In the genomic region with DNA sequence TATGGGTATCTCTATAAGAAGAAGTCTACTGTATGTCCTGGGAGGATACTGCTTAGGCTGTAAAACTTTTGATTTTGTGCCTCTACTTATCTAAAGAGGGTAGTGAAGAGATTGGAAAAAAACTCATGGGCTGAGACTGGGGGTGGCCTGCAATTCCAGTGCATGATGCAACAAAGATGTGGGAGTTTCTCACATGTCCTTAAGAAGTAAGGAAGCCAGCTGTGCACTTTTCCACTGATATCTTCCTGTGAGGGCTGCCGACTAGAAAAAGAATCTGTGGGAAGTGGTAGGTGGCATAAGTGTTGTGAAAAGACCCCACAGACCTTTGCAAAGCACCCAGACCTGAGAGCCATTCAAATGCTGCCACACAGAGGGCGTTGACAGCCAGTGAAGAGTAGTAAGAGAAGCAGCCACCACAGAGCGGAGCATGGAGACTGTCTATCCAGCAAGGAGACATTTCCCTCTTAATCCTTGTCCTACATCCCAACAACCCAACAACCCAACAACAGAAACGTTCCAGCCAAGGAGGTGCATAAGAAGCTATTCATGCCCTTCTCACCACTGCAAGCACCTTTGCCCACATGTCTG, we compare ENCODE assay signal across 17 cellular contexts.
A peak's percentile ranks its signal among the peaks of the same experiment; 100 is the strongest.
DNase-seq lines count a peak whose midpoint lies in the region; ATAC-seq, FAIRE-seq and TF ChIP-seq lines count a peak whose summit lies in the region.
"Had no signal": no experiment of that assay in that cellular context is flagged by ENCODE, and none has a peak within 500 bp of the region (broad histone marks: within the 10 kb centered on the region; RNA-seq: fewer than 3 reads in every experiment).

No MANE protein-coding gene starts in this region.

- in situ Hi-C loops in IMR-90 (cut with MboI; ENCODE audit: low sequenced_read_pairs): no loop called here

- no peak overlapping the region for H4K8ac ChIP-seq in IMR-90 (ENCODE audit: low read depth in 2 of 2, low read length in 2 of 2)
- no peak overlapping the region; the same call in 1 of the 2 replicates for H4K8ac ChIP-seq in H1 (ENCODE audit: extremely low read depth, insufficient read depth, low read length)

- H4K5ac ChIP-seq in IMR-90 (ENCODE audit: low read depth, low read length) (no peak overlapping the region), H1 (ENCODE audit: insufficient read length, low read depth, low read length) (no peak overlapping the region)

- dilution Hi-C loops in IMR-90 (cut with HindIII; ENCODE audit: low sequenced_read_pairs, unreplicated experiment): no loop called here

- DNase-seq in HCT116 (ENCODE audit: low read depth, low spot score): no peak
- no peak for DNase-seq in IMR-90
- no peak for DNase-seq in H1 (ENCODE audit: low read depth in 1 of 2, low spot score in 2 of 2)
- no peak for DNase-seq in GM12892 (ENCODE audit: insufficient read length)
- no peak for DNase-seq in small intestine
- DNase-seq in NAMALWA (ENCODE audit: low spot score): no peak
- DNase-seq: CD8-positive, alpha-beta T cell; COR-L47; DMS153; DMS79 treated with DMSO at 0.1 percent for 48 hours; EL; H7 had no signal

- TF ChIP-seq RAD21 in HCT116 (IDR thresholded peaks at IDR 0.05; ENCODE audit: low read depth) (peak; percentile 25; the same call in 1 of the 2 replicates), IMR-90 (IDR thresholded peaks at IDR 0.05; ENCODE audit: low read length) (no peak), H1 (IDR thresholded peaks at IDR 0.05 in 1 of 2, conservative IDR thresholded peaks at IDR 0.05 in 1 of 2; ENCODE audit: low read depth in 2 of 2, low read length in 2 of 2) (peak; percentile 20 to 42; a peak in 2 of 4 replicates)

- H2BK15ac ChIP-seq in IMR-90 (ENCODE audit: low read depth, low read length) (no peak overlapping the region), H1 (ENCODE audit: low read length) (no peak overlapping the region)

- H3K79me1 ChIP-seq in IMR-90 (ENCODE audit: low read depth in 1 of 2, low read length in 2 of 2): no peaks in the 10 kb centered on the region
- no peaks in the 10 kb centered on the region for H3K79me1 ChIP-seq in H1 (ENCODE audit: low read depth, low read length)

- no peak overlapping the region for H3K4me3 ChIP-seq in HCT116 (replicated peaks in 1 of 2; ENCODE audit: low read depth in 1 of 2, low read length in 2 of 2)
- no peak overlapping the region for H3K4me3 ChIP-seq in IMR-90 (ENCODE audit: insufficient read depth, low read depth, low read length)
- no peak overlapping the region for H3K4me3 ChIP-seq in H1 (ENCODE audit: extremely low read depth in 1 of 4, insufficient read depth in 2 of 4, low read depth in 3 of 4, low read length in 4 of 4)
- H3K4me3 ChIP-seq in small intestine (ENCODE audit: low read depth in 1 of 2, low read length in 2 of 2): no peak overlapping the region
- H3K4me3 ChIP-seq: K562 had no signal

- ATAC-seq in HCT116: no peak
- ATAC-seq in IMR-90 (ENCODE audit: low read depth): no peak
- ATAC-seq: CD8-positive, alpha-beta T cell; K562 had no signal

- H2AK9ac ChIP-seq in IMR-90 (replicated peaks; ENCODE audit: low read depth, low read length, poor library complexity): no peak overlapping the region

- H3K4ac ChIP-seq in IMR-90 (ENCODE audit: low read depth, low read length) (no peak overlapping the region), H1 (replicated peaks; ENCODE audit: insufficient read length, low read depth, low read length) (no peak overlapping the region)

- H3K56ac ChIP-seq in IMR-90 (ENCODE audit: extremely low read depth, insufficient read depth, low read length) (no peak overlapping the region), H1 (replicated peaks; ENCODE audit: insufficient read length, low read depth, low read length) (no peak overlapping the region)

- H2BK5ac ChIP-seq in IMR-90 (ENCODE audit: low read depth, low read length, poor library complexity, severe bottlenecking) (no peak overlapping the region), H1 (ENCODE audit: low read depth, low read length) (peak overlapping the region; percentile 19; the same call in 1 of the 2 replicates)

- no peaks in the 10 kb centered on the region for H3K9me3 ChIP-seq in HCT116 (ENCODE audit: control insufficient read depth in 1 of 2, insufficient read depth in 1 of 2, low read depth in 1 of 2, low read length in 2 of 2)
- no peaks in the 10 kb centered on the region for H3K9me3 ChIP-seq in IMR-90 (ENCODE audit: control insufficient read depth, insufficient read depth, low read length)
- peaks cover 0 to 3% of the 10 kb centered on the region in 2 experiments; a peak in 1 of 4 replicates for H3K9me3 ChIP-seq in H1 (ENCODE audit: insufficient read depth in 2 of 2, low read depth in 1 of 2, low read length in 1 of 2)
- no peaks in the 10 kb centered on the region for H3K9me3 ChIP-seq in small intestine (ENCODE audit: control insufficient read depth, low read depth)

- intact Hi-C loops in HCT116 (cut with micrococcal nuclease) (no loop called here), IMR-90 (cut with micrococcal nuclease) (no loop called here)

- H3K36me3 ChIP-seq in HCT116 (ENCODE audit: control insufficient read depth in 1 of 2, insufficient read depth in 2 of 2, low read length in 2 of 2) (no peaks in the 10 kb centered on the region), IMR-90 (ENCODE audit: control insufficient read depth, insufficient read depth, low read length) (no peaks in the 10 kb centered on the region), H1 (ENCODE audit: control insufficient read depth in 2 of 4, insufficient read depth in 4 of 4, low read length in 3 of 4) (no peaks in the 10 kb centered on the region), small intestine (ENCODE audit: control insufficient read depth in 2 of 2, insufficient read depth in 2 of 2, low read length in 2 of 2) (no peaks in the 10 kb centered on the region)

- peak overlapping the region; percentile 41; the same call in 1 of the 2 replicates for H2BK12ac ChIP-seq in H1 (ENCODE audit: low read depth, low read length)

- H3K9ac ChIP-seq in HCT116 (ENCODE audit: low read length) (no peak overlapping the region), IMR-90 (ENCODE audit: low read depth, low read length) (no peak overlapping the region), H1 (replicated peaks in 1 of 4; ENCODE audit: extremely low read depth in 1 of 4, low read depth in 3 of 4, low read length in 3 of 4) (no peak overlapping the region)

- H2AFZ ChIP-seq in HCT116 (ENCODE audit: low read depth, low read length, poor library complexity, severe bottlenecking) (no peak overlapping the region), IMR-90 (replicated peaks; ENCODE audit: low read length, poor library complexity) (peak overlapping the region; percentile 10), H1 (ENCODE audit: low read length) (peak overlapping the region; percentile 98)

- no peak overlapping the region for H3K23ac ChIP-seq in IMR-90 (ENCODE audit: low read depth, low read length)
- H3K23ac ChIP-seq in H1 (ENCODE audit: insufficient read length): no peak overlapping the region

- H3K18ac ChIP-seq in IMR-90 (ENCODE audit: low read depth, low read length) (no peak overlapping the region), H1 (ENCODE audit: extremely low read depth, low read length) (no peak overlapping the region)

- H4K91ac ChIP-seq in IMR-90 (ENCODE audit: insufficient read depth, low read depth, low read length) (no peak overlapping the region), H1 (replicated peaks; ENCODE audit: insufficient read length, low read length) (peak overlapping the region; percentile 22)

- H2AK5ac ChIP-seq in IMR-90 (ENCODE audit: low read depth, low read length) (no peak overlapping the region), H1 (ENCODE audit: low read depth, low read length) (no peak overlapping the region)

- no peak overlapping the region for H3K14ac ChIP-seq in IMR-90 (replicated peaks; ENCODE audit: low read depth, low read length)
- H3K14ac ChIP-seq in H1 (ENCODE audit: insufficient read length): no peak overlapping the region

- H4K20me1 ChIP-seq in HCT116 (ENCODE audit: insufficient read depth): no peaks in the 10 kb centered on the region
- no peaks in the 10 kb centered on the region for H4K20me1 ChIP-seq in IMR-90 (ENCODE audit: insufficient read depth, low read length)
- no peaks in the 10 kb centered on the region for H4K20me1 ChIP-seq in H1 (replicated peaks in 1 of 2; ENCODE audit: control insufficient read depth in 1 of 2, insufficient read depth in 2 of 2, low read length in 2 of 2)

- FAIRE-seq in H1 (lab: Jason Lieb, UNC) (no peak), GM12892 (lab: Jason Lieb, UNC) (no peak), small intestine (lab: Jason Lieb, UNC) (no peak)
- FAIRE-seq: D721Med, G401.6, GM12891, K562 had no signal

- H3K27me3 ChIP-seq in HCT116 (ENCODE audit: insufficient read depth, low read length): no peaks in the 10 kb centered on the region
- H3K27me3 ChIP-seq in IMR-90 (ENCODE audit: control insufficient read depth, insufficient read depth, low read length): peaks cover 2% of the 10 kb centered on the region
- H3K27me3 ChIP-seq in H1 (replicated peaks in 1 of 4; ENCODE audit: control insufficient read depth in 3 of 4, extremely low read depth in 1 of 4, insufficient read depth in 3 of 4, low read length in 3 of 4): no peaks in the 10 kb centered on the region
- H3K27me3 ChIP-seq in small intestine (ENCODE audit: control insufficient read depth in 2 of 2, insufficient read depth in 2 of 2, low read length in 2 of 2): no peaks in the 10 kb centered on the region

- H3K4me1 ChIP-seq in HCT116 (ENCODE audit: control insufficient read depth in 1 of 2, insufficient read depth in 2 of 2, low read length in 2 of 2): peaks cover 12% of the 10 kb centered on the region in 2 experiments
- H3K4me1 ChIP-seq in IMR-90 (ENCODE audit: control insufficient read depth, insufficient read depth, low read length): no peaks in the 10 kb centered on the region
- H3K4me1 ChIP-seq in H1 (replicated peaks in 1 of 4; ENCODE audit: control insufficient read depth in 3 of 4, insufficient read depth in 4 of 4, low read length in 3 of 4): peaks cover 4 to 10% (median 7%) of the 10 kb centered on the region in 4 experiments; a peak in 6 of 7 replicates
- no peaks in the 10 kb centered on the region for H3K4me1 ChIP-seq in small intestine (ENCODE audit: control insufficient read depth in 2 of 2, insufficient read depth in 1 of 2, low read depth in 1 of 2, low read length in 1 of 2)

- CTCF ChIA-PET in HCT116 (lab: Charles Lee) (no interaction called here), IMR-90 (lab: Yijun Ruan, JAX) (no interaction called here), H1 (lab: Charles Lee; ENCODE audit: partially characterized antibody) (interaction anchor here (0.9 kb wide), 1 partner anchor 139 kb away, joined by 3 read pairs; no protein-coding TSS in a partner anchor)

- POLR2A ChIA-PET in HCT116 (lab: Charles Lee) (no interaction called here), IMR-90 (lab: Charles Lee; ENCODE audit: unreplicated experiment) (no interaction called here), H1 (lab: Charles Lee; ENCODE audit: partially characterized antibody) (no interaction called here)

- no peaks in the 10 kb centered on the region for H3K23me2 ChIP-seq in H1 (ENCODE audit: low read depth, low read length)

- no peak for TF ChIP-seq EP300 in H1 (IDR thresholded peaks at IDR 0.05; ENCODE audit: borderline replicate concordance in 1 of 2, low read depth in 2 of 2, low read length in 2 of 2)

- H3K4me2 ChIP-seq in HCT116 (ENCODE audit: low read length) (no peak overlapping the region), IMR-90 (ENCODE audit: low read depth, low read length) (no peak overlapping the region), H1 (ENCODE audit: insufficient read depth in 1 of 2, low read depth in 2 of 2, low read length in 2 of 2) (no peak overlapping the region)

- H3K9me1 ChIP-seq in IMR-90 (ENCODE audit: insufficient read depth, low read length): peaks cover 2% of the 10 kb centered on the region; the same call in 1 of the 2 replicates

- H3K9me2 ChIP-seq in HCT116 (ENCODE audit: insufficient read depth): no peaks in the 10 kb centered on the region

- RAD21 ChIA-PET in HCT116 (lab: Charles Lee; ENCODE audit: low non-redundant PET in 1 of 2, low total read pairs in 2 of 2, uncharacterized antibody in 2 of 2, unreplicated experiment in 2 of 2): no interaction called here

- H2BK20ac ChIP-seq in IMR-90 (ENCODE audit: low read depth, low read length): no peak overlapping the region
- H2BK20ac ChIP-seq in H1 (ENCODE audit: low read length): peak overlapping the region; percentile 48

- TF ChIP-seq POLR2A in HCT116 (IDR thresholded peaks at IDR 0.05; ENCODE audit: borderline replicate concordance, extremely low read depth, insufficient read depth, insufficient read length): no peak
- TF ChIP-seq POLR2A in IMR-90 (IDR thresholded peaks at IDR 0.05; ENCODE audit: low read depth, low read length): no peak
- TF ChIP-seq POLR2A in H1 (IDR thresholded peaks at IDR 0.05; ENCODE audit: control extremely low read depth in 1 of 2, low read depth in 2 of 2, low read length in 2 of 2): no peak
- TF ChIP-seq POLR2A in GM12892 (IDR thresholded peaks at IDR 0.05; ENCODE audit: low read depth, low read length): no peak

- H2BK120ac ChIP-seq in IMR-90 (ENCODE audit: low read depth, low read length) (no peak overlapping the region), H1 (replicated peaks; ENCODE audit: low read depth, low read length) (no peak overlapping the region)

- no peaks in the 10 kb centered on the region for H3K79me2 ChIP-seq in HCT116 (ENCODE audit: insufficient read depth, low read length)
- no peaks in the 10 kb centered on the region for H3K79me2 ChIP-seq in H1 (ENCODE audit: control insufficient read depth in 1 of 2, insufficient read depth in 2 of 2, low read length in 2 of 2)

- no TSS peak for BruUV-seq in HCT116 (replicated peaks; lab: Mats Ljungman, UMichigan)
- BruUV-seq in IMR-90 (replicated peaks; lab: Mats Ljungman, UMichigan): no TSS peak

- TF ChIP-seq CTCF in HCT116 (IDR thresholded peaks at IDR 0.05 in 2 of 3, conservative IDR thresholded peaks at IDR 0.05 in 1 of 3; ENCODE audit: borderline replicate concordance in 1 of 3, insufficient read depth in 1 of 3, low read depth in 2 of 3, low read length in 2 of 3) (peak in 1 of 3 experiments; percentile 24; a peak in 1 of 6 replicates), IMR-90 (conservative IDR thresholded peaks at IDR 0.05; ENCODE audit: low read depth, low read length) (no peak), H1 (IDR thresholded peaks at IDR 0.05; ENCODE audit: control extremely low read depth in 1 of 3, insufficient read depth in 1 of 3, low read depth in 1 of 3, low read length in 3 of 3) (peak in 1 of 3 experiments; percentile 8; a peak in 1 of 4 replicates), subcutaneous adipose tissue (IDR thresholded peaks at IDR 0.05; ENCODE audit: low read depth) (peak; percentile 47)

- no CpG with 5 or more reads among the region's 4 CpGs for WGBS in IMR-90 (ENCODE audit: extremely low coverage in 2 of 2, insufficient read length in 1 of 2), 2 experiments
- 83% methylated on average over 4 of the region's 4 CpGs; no CpG with 5 or more reads in 1 of the 2 experiments for WGBS in H1 (ENCODE audit: extremely low coverage in 1 of 2, insufficient coverage in 1 of 2, insufficient read length in 1 of 2, insufficient replicate concordance in 2 of 2, low coverage in 1 of 2, low lambda C conversion rate in 2 of 2, missing lambda C conversion rate in 1 of 2), 2 experiments
- 69 to 73% (median 69%) methylated on average over 4 of the region's 4 CpGs for WGBS in small intestine, 3 donors

- H3K27ac ChIP-seq in HCT116 (ENCODE audit: low read depth, low read length) (no peak overlapping the region), IMR-90 (ENCODE audit: insufficient read depth, low read length) (no peak overlapping the region), H1 (ENCODE audit: low read depth, low read length) (no peak overlapping the region), small intestine (ENCODE audit: low read depth in 1 of 2, low read length in 1 of 2) (no peak overlapping the region)
